1 cellular context compared by ENCODE assay signal in the genomic region with DNA sequence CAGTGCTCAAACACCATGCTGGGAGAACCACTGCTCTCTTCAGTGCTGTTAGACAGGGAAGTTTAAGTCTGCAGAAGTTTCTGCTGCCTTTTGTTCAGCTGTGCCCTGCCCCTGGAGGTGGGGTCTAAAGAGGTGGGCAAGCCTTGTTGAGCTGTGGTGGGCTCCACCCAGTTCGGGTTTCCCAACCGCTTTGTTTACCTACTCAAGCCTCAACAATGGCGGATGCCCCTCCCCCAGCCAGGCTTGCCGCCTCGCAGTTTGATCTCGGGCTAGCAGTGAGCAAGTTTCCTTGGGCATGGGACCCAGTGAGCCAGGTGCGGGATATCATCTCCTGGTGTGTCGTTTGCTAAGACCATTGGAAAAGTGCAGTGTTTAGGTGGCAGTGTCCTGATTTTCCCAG.
TF ChIP-seq lines count a peak whose summit lies in the region.

No MANE protein-coding gene starts in this region.

TF ChIP-seq in WTC11, 78 proteins besides CTCF, POLR2A, EP300 and RAD21 (continued from another document):
- TF ChIP-seq, protein P1, sequence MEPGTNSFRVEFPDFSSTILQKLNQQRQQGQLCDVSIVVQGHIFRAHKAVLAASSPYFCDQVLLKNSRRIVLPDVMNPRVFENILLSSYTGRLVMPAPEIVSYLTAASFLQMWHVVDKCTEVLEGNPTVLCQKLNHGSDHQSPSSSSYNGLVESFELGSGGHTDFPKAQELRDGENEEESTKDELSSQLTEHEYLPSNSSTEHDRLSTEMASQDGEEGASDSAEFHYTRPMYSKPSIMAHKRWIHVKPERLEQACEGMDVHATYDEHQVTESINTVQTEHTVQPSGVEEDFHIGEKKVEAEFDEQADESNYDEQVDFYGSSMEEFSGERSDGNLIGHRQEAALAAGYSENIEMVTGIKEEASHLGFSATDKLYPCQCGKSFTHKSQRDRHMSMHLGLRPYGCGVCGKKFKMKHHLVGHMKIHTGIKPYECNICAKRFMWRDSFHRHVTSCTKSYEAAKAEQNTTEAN (CRISPR knock-in tag; IDR thresholded peaks at IDR 0.05): no peak
- TF ChIP-seq ZNF219 (CRISPR knock-in tag; IDR thresholded peaks at IDR 0.05; ENCODE audit: borderline replicate concordance) (no peak), SP1 (CRISPR knock-in tag; conservative IDR thresholded peaks at IDR 0.05) (no peak), PRRX2 (CRISPR knock-in tag; IDR thresholded peaks at IDR 0.05) (no peak), ERG (CRISPR knock-in tag; IDR thresholded peaks at IDR 0.05) (no peak), JUN (CRISPR knock-in tag; IDR thresholded peaks at IDR 0.05) (no peak)
- TF ChIP-seq, protein P2, sequence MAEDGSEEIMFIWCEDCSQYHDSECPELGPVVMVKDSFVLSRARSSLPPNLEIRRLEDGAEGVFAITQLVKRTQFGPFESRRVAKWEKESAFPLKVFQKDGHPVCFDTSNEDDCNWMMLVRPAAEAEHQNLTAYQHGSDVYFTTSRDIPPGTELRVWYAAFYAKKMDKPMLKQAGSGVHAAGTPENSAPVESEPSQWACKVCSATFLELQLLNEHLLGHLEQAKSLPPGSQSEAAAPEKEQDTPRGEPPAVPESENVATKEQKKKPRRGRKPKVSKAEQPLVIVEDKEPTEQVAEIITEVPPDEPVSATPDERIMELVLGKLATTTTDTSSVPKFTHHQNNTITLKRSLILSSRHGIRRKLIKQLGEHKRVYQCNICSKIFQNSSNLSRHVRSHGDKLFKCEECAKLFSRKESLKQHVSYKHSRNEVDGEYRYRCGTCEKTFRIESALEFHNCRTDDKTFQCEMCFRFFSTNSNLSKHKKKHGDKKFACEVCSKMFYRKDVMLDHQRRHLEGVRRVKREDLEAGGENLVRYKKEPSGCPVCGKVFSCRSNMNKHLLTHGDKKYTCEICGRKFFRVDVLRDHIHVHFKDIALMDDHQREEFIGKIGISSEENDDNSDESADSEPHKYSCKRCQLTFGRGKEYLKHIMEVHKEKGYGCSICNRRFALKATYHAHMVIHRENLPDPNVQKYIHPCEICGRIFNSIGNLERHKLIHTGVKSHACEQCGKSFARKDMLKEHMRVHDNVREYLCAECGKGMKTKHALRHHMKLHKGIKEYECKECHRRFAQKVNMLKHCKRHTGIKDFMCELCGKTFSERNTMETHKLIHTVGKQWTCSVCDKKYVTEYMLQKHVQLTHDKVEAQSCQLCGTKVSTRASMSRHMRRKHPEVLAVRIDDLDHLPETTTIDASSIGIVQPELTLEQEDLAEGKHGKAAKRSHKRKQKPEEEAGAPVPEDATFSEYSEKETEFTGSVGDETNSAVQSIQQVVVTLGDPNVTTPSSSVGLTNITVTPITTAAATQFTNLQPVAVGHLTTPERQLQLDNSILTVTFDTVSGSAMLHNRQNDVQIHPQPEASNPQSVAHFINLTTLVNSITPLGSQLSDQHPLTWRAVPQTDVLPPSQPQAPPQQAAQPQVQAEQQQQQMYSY (CRISPR knock-in tag; IDR thresholded peaks at IDR 0.05): no peak
